ENCODE assay signal across 8 cellular contexts in genomic region chr2:85889648-85890281, GRCh38. TPM values are rescaled to one million over a fixed set of nuclear protein-coding genes. Genes with fewer than 3 reads are reported as not detected.
DNase-seq lines count a peak whose midpoint lies in the region; ATAC-seq and TF ChIP-seq lines count a peak whose summit lies in the region.

No MANE protein-coding gene starts in this region.

- peak overlapping the region; percentile 76; the same call in 1 of the 2 replicates for H3K27ac ChIP-seq in VCaP
- H3K27ac ChIP-seq in heart right ventricle, result peak overlapping the region; percentile 37 to 92 (median 74)

- ATAC-seq in heart right ventricle (peak in 2 of 8 donors; percentile 2 to 6), HG03039 (IDR thresholded peaks at IDR 0.05; ENCODE audit: unreplicated experiment) (no peak)

- peaks cover 0 to 13% (median 0%) of the 10 kb centered on the region in 7 donors for H3K27me3 ChIP-seq in heart right ventricle

- H3K9me3 ChIP-seq in heart right ventricle, result no peaks in the 10 kb centered on the region

- peak overlapping the region; percentile 82 for H3K4me3 ChIP-seq in GM12865 (ENCODE audit: low read depth, low read length)
- peak overlapping the region; percentile 57 to 79 (median 70) for H3K4me3 ChIP-seq in heart right ventricle
- H3K4me3 ChIP-seq in retinal pigment epithelial cell (ENCODE audit: low read length), result peak overlapping the region; percentile 63

- intact Hi-C loops in heart right ventricle (cut with DNase I), result loop anchor here in 8 of 10 donors (1.0 to 10.0 kb wide), 9 partner anchors 57 to 191 kb away; no protein-coding TSS in a partner anchor

- TF ChIP-seq CTCF in GM12865 (IDR thresholded peaks at IDR 0.05; ENCODE audit: insufficient read depth, low read depth, low read length, missing control alignments), result no peak
- TF ChIP-seq CTCF in VCaP (conservative IDR thresholded peaks at IDR 0.05), result no peak
- no peak for TF ChIP-seq CTCF in heart right ventricle (IDR thresholded peaks at IDR 0.05)
- TF ChIP-seq CTCF in retinal pigment epithelial cell (conservative IDR thresholded peaks at IDR 0.05; ENCODE audit: low read depth, low read length), result no peak

- no peaks in the 10 kb centered on the region for H3K36me3 ChIP-seq in heart right ventricle

- WGBS in heart right ventricle, 2 donors, result 27 to 44% methylated on average over 20 of the region's 20 CpGs

- H3K4me1 ChIP-seq in heart right ventricle, result peaks cover 3 to 65% (median 36%) of the 10 kb centered on the region in 9 donors

- no peak for DNase-seq in GM12865 (ENCODE audit: low read depth)
- peak in 1 of 2 donors; percentile 31 for DNase-seq in heart right ventricle
- no peak for DNase-seq in retinal pigment epithelial cell (ENCODE audit: low read depth)
- DNase-seq in NCI-H187 (lab: John Stamatoyannopoulos, UW), result no peak
- DNase-seq in NCI-H128 (lab: John Stamatoyannopoulos, UW; ENCODE audit: unreplicated experiment), result no peak
- no peak for DNase-seq in COR-L47 (lab: John Stamatoyannopoulos, UW)

RNA-seq across cellular contexts. Expression of gene ST3GAL5, which starts 1.0 kb away (rescaled TPM):
- total RNA-seq in heart right ventricle, result 10 to 100 TPM in 1 of 10 donors, 1 to 10 TPM in 9; 2.0 to 11.8 (median 3.8) TPM
- 10 to 100 TPM in 1 of 2 donors, 1 to 10 TPM in 1; 3.3 to 11.1 TPM for polyA plus RNA-seq in heart right ventricle
